In genomic region chr2:24111407-24111861, GRCh38 we compare ENCODE assay signal across 1 cellular context.
TF ChIP-seq lines count a peak whose summit lies in the region.

No MANE protein-coding gene starts in this region.

TF ChIP-seq in HCT116, 20 proteins besides CTCF, POLR2A, EP300 and RAD21 (continued from another document):
- TF ChIP-seq REST (IDR thresholded peaks at IDR 0.05; ENCODE audit: low read depth) (no peak), CEBPB (IDR thresholded peaks at IDR 0.05; ENCODE audit: low read depth) (no peak), EZH2 (IDR thresholded peaks at IDR 0.05) (no peak), ZFX (IDR thresholded peaks at IDR 0.05) (no peak), TCF7L2 (IDR thresholded peaks at IDR 0.05; ENCODE audit: borderline replicate concordance, extremely low read depth, insufficient read depth, insufficient read length) (no peak), ELF1 (IDR thresholded peaks at IDR 0.05; ENCODE audit: borderline replicate concordance, low read depth) (no peak), ATF3 (IDR thresholded peaks at IDR 0.05) (no peak), ZBTB33 (IDR thresholded peaks at IDR 0.05; ENCODE audit: extremely low read depth, insufficient replicate concordance, low read length) (no peak), FOSL1 (IDR thresholded peaks at IDR 0.05; ENCODE audit: low read depth) (no peak), SP1 (IDR thresholded peaks at IDR 0.05; ENCODE audit: low read depth) (no peak), SRF (IDR thresholded peaks at IDR 0.05; ENCODE audit: low read depth) (no peak)
